ENCODE assay signal across 8 cellular contexts in the genomic region with DNA sequence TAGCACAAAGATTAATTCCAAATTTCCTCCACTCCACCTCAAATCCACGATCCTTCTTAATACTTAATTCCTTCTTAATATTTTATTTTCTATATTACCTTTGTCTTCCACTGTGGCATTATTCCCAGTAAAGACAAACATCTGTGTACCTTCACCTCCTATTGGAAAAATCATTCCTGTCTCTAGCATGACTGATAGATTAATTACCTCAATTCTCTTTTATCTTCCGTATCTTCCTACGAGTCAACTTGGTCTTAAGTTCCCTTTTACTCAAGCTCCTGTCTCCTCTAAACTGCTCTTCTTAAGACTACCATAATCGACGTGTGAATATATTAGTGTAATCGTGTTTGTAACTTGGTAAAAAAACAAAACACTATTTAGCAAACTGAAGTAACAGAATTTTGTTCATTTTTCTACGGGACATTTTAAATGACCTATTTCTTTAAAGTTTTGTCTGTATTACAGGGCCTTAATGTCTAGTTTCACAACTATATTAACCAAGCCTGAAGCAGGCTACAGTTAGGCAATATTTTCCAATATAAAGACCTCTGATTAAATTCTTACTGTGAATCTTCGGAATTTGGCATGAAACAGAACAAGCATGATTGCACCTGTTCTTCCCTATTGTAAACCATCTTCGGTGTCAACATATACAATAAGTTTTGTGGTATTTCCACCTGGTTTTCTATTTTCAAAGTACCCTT. TPM values are rescaled to one million over a fixed set of nuclear protein-coding genes. Genes with fewer than 3 reads are reported as not detected.
DNase-seq lines count a peak whose midpoint lies in the region; ATAC-seq and TF ChIP-seq lines count a peak whose summit lies in the region.

No MANE protein-coding gene starts in this region.

- H3K4me3 ChIP-seq in A673 (ENCODE audit: low read depth, low read length, poor library complexity, severe bottlenecking) (peak overlapping the region; percentile 94), adipocyte (ENCODE audit: low read length) (peak overlapping the region; percentile 94), lower leg skin (ENCODE audit: low read depth, poor library complexity, severe bottlenecking) (peak overlapping the region; percentile 95), upper lobe of right lung (peak overlapping the region; percentile 87)

- CTCF ChIA-PET in A673 (lab: Charles Lee), result no interaction called here

- TSS peak; percentile 94 for BruUV-seq in A673 (replicated peaks; lab: Mats Ljungman, UMichigan)

- DNase-seq in A673 (ENCODE audit: low spot score) (no peak), HT-29 (ENCODE audit: low spot score) (peak; percentile 44), adipocyte (ENCODE audit: low read depth) (peak; percentile 36), lower leg skin (ENCODE audit: low spot score in 2 of 2) (no peak), upper lobe of right lung (no peak), posterior vena cava (ENCODE audit: low spot score) (no peak), GM03348 (ENCODE audit: low spot score) (no peak)

- TF ChIP-seq CTCF in A673 (conservative IDR thresholded peaks at IDR 0.05; ENCODE audit: low read depth, low read length), result no peak
- TF ChIP-seq CTCF in lower leg skin (IDR thresholded peaks at IDR 0.05), result no peak
- TF ChIP-seq CTCF in upper lobe of right lung (IDR thresholded peaks at IDR 0.05), result no peak

- peak overlapping the region; percentile 93 for H3K9ac ChIP-seq in adipocyte (ENCODE audit: low read length)

- H3K9me3 ChIP-seq in A673 (ENCODE audit: low read depth, low read length, poor library complexity, severe bottlenecking) (no peaks in the 10 kb centered on the region), adipocyte (ENCODE audit: control insufficient read depth, low read length) (peaks cover 2% of the 10 kb centered on the region), upper lobe of right lung (no peaks in the 10 kb centered on the region)

- 53 to 56% methylated on average over 9 of the region's 9 CpGs for WGBS in lower leg skin, 2 donors

- intact Hi-C loops in A673 (cut with micrococcal nuclease; ENCODE audit: unreplicated experiment), result no loop called here
- intact Hi-C loops in lower leg skin (cut with DNase I; ENCODE audit: low total_unique reads), result no loop called here
- intact Hi-C loops in upper lobe of right lung (cut with DNase I), result no loop called here
- intact Hi-C loops in posterior vena cava (cut with DNase I), result no loop called here

- no peaks in the 10 kb centered on the region for H3K36me3 ChIP-seq in A673 (ENCODE audit: insufficient read depth, low read length, poor library complexity, severe bottlenecking)
- H3K36me3 ChIP-seq in adipocyte (ENCODE audit: control insufficient read depth, insufficient read depth, low read length, severe bottlenecking), result no peaks in the 10 kb centered on the region
- peaks cover 6% of the 10 kb centered on the region for H3K36me3 ChIP-seq in upper lobe of right lung

- H3K27ac ChIP-seq in A673 (ENCODE audit: low read depth, low read length, poor library complexity, severe bottlenecking), result peak overlapping the region; percentile 85
- peak overlapping the region; percentile 94 for H3K27ac ChIP-seq in upper lobe of right lung

- POLR2A ChIA-PET in A673 (lab: Charles Lee; ENCODE audit: low non-redundant PET), result no interaction called here

- ATAC-seq in upper lobe of right lung (no peak), GM21528 (IDR thresholded peaks at IDR 0.05; ENCODE audit: low FRiP score, unreplicated experiment) (no peak)

- TF ChIP-seq POLR2A in lower leg skin (IDR thresholded peaks at IDR 0.05), result no peak

- H3K4me1 ChIP-seq in A673 (ENCODE audit: insufficient read depth, low read length, poor library complexity, severe bottlenecking), result peaks cover 27% of the 10 kb centered on the region
- H3K4me1 ChIP-seq in adipocyte (ENCODE audit: control insufficient read depth, insufficient read depth, low read length), result peaks cover 24% of the 10 kb centered on the region
- H3K4me1 ChIP-seq in upper lobe of right lung, result peaks cover 17% of the 10 kb centered on the region

- H3K27me3 ChIP-seq in A673 (replicated peaks; ENCODE audit: insufficient read depth, low read depth, low read length, poor library complexity), result no peaks in the 10 kb centered on the region
- H3K27me3 ChIP-seq in adipocyte (replicated peaks; ENCODE audit: control insufficient read depth, insufficient read depth, low read length), result no peaks in the 10 kb centered on the region
- no peaks in the 10 kb centered on the region for H3K27me3 ChIP-seq in upper lobe of right lung

RNA-seq across cellular contexts. Expression of a gene that starts 1.1 kb away (rescaled TPM):
- total RNA-seq in A673 (2021) (18.4 and 21.2 TPM in 2 replicates), lower leg skin (10 to 100 TPM; 27.8 to 31.6 (median 30.6) TPM), upper lobe of right lung (25.7 TPM), posterior vena cava (10 to 100 TPM; 15.4 to 18.3 TPM)
- 21.1 and 21.2 TPM in 2 replicates for total RNA-seq in HT-29 (2014; rRNA removed; shearing (Covaris generic))

Comparison
In these comparisons a context has a peak if more than half of its experiments do, and no peak if none do; other contexts are left out.
1. DNase-seq: peak in HT-29 (single experiment) and adipocyte (single experiment); none in A673 (single experiment), lower leg skin (0 of 2), upper lobe of right lung (single experiment), posterior vena cava (single experiment) and GM03348 (single experiment).
2. Peak in every context shown above with its lines, with median percentiles within 50 percentile points of each other: H3K4me3 ChIP-seq.